Comparison of ENCODE assay signal across 1 cellular context in the genomic region with DNA sequence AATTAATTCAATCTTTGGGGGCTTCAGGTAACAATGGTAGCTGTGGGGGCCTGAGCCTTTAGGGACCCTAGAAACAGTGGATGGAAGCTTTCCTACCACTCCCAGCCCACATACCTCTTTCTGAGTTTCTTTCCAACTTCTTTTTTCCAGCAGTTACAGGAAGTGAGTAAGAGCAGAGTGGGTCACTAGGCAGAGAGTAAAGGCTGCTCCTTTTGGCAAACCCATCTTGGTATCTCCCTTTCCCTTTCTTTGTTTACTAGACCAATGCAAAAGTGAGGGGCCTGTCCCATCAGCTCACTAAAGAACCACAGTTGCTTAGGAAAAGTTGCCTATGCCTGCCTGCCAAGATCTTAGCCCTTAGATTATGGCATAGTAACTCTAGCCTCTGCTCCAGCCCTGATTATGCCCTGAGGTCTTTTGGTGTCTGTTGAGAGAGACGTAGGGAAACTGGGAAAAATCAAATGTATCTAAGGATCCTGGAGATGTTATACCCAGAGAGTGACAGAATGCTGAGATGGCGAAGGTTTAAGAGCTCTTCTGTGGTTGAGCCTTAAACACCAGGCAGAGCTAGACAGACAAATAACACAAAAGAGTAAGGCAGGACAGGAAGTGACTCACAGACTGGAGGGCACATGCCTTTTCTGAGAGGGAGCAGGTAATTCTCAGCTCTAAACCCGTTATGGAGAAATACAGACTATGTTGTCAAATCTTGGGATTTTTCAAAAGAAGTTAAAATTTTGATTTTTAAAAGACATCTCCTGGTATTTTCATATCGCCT.
TF ChIP-seq lines count a peak whose summit lies in the region.

No MANE protein-coding gene starts in this region.

TF ChIP-seq in GM23338, 12 proteins besides CTCF, POLR2A, EP300 and RAD21 (continued from another document):
- TF ChIP-seq, protein P1, sequence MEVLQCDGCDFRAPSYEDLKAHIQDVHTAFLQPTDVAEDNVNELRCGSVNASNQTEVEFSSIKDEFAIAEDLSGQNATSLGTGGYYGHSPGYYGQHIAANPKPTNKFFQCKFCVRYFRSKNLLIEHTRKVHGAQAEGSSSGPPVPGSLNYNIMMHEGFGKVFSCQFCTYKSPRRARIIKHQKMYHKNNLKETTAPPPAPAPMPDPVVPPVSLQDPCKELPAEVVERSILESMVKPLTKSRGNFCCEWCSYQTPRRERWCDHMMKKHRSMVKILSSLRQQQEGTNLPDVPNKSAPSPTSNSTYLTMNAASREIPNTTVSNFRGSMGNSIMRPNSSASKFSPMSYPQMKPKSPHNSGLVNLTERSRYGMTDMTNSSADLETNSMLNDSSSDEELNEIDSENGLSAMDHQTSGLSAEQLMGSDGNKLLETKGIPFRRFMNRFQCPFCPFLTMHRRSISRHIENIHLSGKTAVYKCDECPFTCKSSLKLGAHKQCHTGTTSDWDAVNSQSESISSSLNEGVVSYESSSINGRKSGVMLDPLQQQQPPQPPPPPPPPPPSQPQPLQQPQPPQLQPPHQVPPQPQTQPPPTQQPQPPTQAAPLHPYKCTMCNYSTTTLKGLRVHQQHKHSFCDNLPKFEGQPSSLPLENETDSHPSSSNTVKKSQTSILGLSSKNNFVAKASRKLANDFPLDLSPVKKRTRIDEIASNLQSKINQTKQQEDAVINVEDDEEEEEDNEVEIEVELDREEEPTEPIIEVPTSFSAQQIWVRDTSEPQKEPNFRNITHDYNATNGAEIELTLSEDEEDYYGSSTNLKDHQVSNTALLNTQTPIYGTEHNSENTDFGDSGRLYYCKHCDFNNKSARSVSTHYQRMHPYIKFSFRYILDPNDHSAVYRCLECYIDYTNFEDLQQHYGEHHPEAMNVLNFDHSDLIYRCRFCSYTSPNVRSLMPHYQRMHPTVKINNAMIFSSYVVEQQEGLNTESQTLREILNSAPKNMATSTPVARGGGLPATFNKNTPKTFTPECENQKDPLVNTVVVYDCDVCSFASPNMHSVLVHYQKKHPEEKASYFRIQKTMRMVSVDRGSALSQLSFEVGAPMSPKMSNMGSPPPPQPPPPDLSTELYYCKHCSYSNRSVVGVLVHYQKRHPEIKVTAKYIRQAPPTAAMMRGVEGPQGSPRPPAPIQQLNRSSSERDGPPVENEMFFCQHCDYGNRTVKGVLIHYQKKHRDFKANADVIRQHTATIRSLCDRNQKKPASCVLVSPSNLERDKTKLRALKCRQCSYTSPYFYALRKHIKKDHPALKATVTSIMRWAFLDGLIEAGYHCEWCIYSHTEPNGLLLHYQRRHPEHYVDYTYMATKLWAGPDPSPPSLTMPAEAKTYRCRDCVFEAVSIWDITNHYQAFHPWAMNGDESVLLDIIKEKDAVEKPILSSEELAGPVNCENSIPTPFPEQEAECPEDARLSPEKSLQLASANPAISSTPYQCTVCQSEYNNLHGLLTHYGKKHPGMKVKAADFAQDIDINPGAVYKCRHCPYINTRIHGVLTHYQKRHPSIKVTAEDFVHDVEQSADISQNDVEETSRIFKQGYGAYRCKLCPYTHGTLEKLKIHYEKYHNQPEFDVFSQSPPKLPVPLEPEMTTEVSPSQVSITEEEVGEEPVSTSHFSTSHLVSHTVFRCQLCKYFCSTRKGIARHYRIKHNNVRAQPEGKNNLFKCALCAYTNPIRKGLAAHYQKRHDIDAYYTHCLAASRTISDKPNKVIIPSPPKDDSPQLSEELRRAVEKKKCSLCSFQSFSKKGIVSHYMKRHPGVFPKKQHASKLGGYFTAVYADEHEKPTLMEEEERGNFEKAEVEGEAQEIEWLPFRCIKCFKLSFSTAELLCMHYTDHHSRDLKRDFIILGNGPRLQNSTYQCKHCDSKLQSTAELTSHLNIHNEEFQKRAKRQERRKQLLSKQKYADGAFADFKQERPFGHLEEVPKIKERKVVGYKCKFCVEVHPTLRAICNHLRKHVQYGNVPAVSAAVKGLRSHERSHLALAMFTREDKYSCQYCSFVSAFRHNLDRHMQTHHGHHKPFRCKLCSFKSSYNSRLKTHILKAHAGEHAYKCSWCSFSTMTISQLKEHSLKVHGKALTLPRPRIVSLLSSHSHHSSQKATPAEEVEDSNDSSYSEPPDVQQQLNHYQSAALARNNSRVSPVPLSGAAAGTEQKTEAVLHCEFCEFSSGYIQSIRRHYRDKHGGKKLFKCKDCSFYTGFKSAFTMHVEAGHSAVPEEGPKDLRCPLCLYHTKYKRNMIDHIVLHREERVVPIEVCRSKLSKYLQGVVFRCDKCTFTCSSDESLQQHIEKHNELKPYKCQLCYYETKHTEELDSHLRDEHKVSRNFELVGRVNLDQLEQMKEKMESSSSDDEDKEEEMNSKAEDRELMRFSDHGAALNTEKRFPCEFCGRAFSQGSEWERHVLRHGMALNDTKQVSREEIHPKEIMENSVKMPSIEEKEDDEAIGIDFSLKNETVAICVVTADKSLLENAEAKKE (CRISPR knock-in tag; IDR thresholded peaks at IDR 0.05), result no peak
- TF ChIP-seq EZH2 (IDR thresholded peaks at IDR 0.05; ENCODE audit: low read depth, unreplicated experiment) (no peak), EZH2phosphoT487 (IDR thresholded peaks at IDR 0.05; ENCODE audit: unreplicated experiment) (no peak), NANOG (IDR thresholded peaks at IDR 0.05; ENCODE audit: borderline replicate concordance) (no peak), JUNB (IDR thresholded peaks at IDR 0.05; ENCODE audit: unreplicated experiment) (no peak), ZNF331 (CRISPR knock-in tag; IDR thresholded peaks at IDR 0.05; ENCODE audit: low read depth) (no peak), ETS1 (IDR thresholded peaks at IDR 0.05) (no peak), REST (IDR thresholded peaks at IDR 0.05; ENCODE audit: unreplicated experiment) (no peak), CREB1 (CRISPR knock-in tag; IDR thresholded peaks at IDR 0.05; ENCODE audit: low read depth) (no peak), STAT1 (IDR thresholded peaks at IDR 0.05; ENCODE audit: unreplicated experiment) (no peak)
TF ChIP-seq in GM23338: peak in this region for 0.
